14 cellular contexts compared by ENCODE assay signal in genomic region chr13:66407159-66407558, GRCh38.
"Had no signal": no experiment of that assay in that cellular context is flagged by ENCODE, and none has a peak within 500 bp of the region (broad histone marks: within the 10 kb centered on the region; RNA-seq: fewer than 3 reads in every experiment).

No MANE protein-coding gene starts in this region.

- H3K9me3 ChIP-seq: testis had no signal

- H3K36me3 ChIP-seq: WERI-Rb-1 had no signal

- H3K4me3 ChIP-seq: lung, testis had no signal

- H3K4me3 Mint-ChIP-seq: effector memory CD8-positive, alpha-beta T cell; natural killer cell treated with Interleukin-12 subunit alpha and Interleukin-12 subunit beta and Interleukin-15 and Interleukin-18, amount 100 ng/mL, for 72 hours; stimulated activated naive CD8-positive, alpha-beta T cell treated with anti-CD3 and anti-CD28 coated beads, Interleukin-15, Interleukin-2, amounts not matched to agents 100 ng/mL and 50 ng/mL, for 24 hours; T-cell had no signal

- H3K27ac Mint-ChIP-seq: effector memory CD8-positive, alpha-beta T cell; natural killer cell treated with Interleukin-12 subunit alpha and Interleukin-12 subunit beta and Interleukin-15 and Interleukin-18, amount 100 ng/mL, for 72 hours; stimulated activated naive CD8-positive, alpha-beta T cell treated with anti-CD3 and anti-CD28 coated beads, Interleukin-15, Interleukin-2, amounts not matched to agents 100 ng/mL and 50 ng/mL, for 24 hours; T-cell had no signal

- H3K4me1 Mint-ChIP-seq: T-cell had no signal

- H3K27me3 ChIP-seq: testis had no signal

- ATAC-seq: effector memory CD8-positive, alpha-beta T cell; left cardiac atrium; natural killer cell treated with Interleukin-12 subunit alpha and Interleukin-12 subunit beta and Interleukin-15 and Interleukin-18, amount 100 ng/mL, for 72 hours; T-cell had no signal

- H3K9me3 Mint-ChIP-seq: natural killer cell treated with Interleukin-12 subunit alpha and Interleukin-12 subunit beta and Interleukin-15 and Interleukin-18, amount 100 ng/mL, for 72 hours; stimulated activated naive CD8-positive, alpha-beta T cell treated with anti-CD3 and anti-CD28 coated beads, Interleukin-15, Interleukin-2, amounts not matched to agents 100 ng/mL and 50 ng/mL, for 24 hours had no signal

- H3K27me3 Mint-ChIP-seq: effector memory CD8-positive, alpha-beta T cell; natural killer cell treated with Interleukin-12 subunit alpha and Interleukin-12 subunit beta and Interleukin-15 and Interleukin-18, amount 100 ng/mL, for 72 hours; stimulated activated naive CD8-positive, alpha-beta T cell treated with anti-CD3 and anti-CD28 coated beads, Interleukin-15, Interleukin-2, amounts not matched to agents 100 ng/mL and 50 ng/mL, for 24 hours; T-cell had no signal

- H3K36me3 Mint-ChIP-seq: natural killer cell treated with Interleukin-12 subunit alpha and Interleukin-12 subunit beta and Interleukin-15 and Interleukin-18, amount 100 ng/mL, for 72 hours; T-cell had no signal

- H3K27ac ChIP-seq: testis, WERI-Rb-1 had no signal

- DNase-seq: activated CD4-positive, alpha-beta T cell treated with anti-CD3 and anti-CD28 coated beads for 4 hours; activated naive CD4-positive, alpha-beta T cell treated with Interleukin-2 at 50 U/mL for 16 hours; central memory CD4-positive, alpha-beta T cell; effector memory CD8-positive, alpha-beta T cell; left cardiac atrium; posterior cingulate gyrus; stimulated activated CD4-positive, alpha-beta T cell treated with anti-CD3 and anti-CD28 coated beads, Interleukin-2, amount 100 ng/mL, for 48 hours; T-cell; T1000; testis; WERI-Rb-1 had no signal

- H3K4me1 ChIP-seq: testis had no signal
